In the genomic region with DNA sequence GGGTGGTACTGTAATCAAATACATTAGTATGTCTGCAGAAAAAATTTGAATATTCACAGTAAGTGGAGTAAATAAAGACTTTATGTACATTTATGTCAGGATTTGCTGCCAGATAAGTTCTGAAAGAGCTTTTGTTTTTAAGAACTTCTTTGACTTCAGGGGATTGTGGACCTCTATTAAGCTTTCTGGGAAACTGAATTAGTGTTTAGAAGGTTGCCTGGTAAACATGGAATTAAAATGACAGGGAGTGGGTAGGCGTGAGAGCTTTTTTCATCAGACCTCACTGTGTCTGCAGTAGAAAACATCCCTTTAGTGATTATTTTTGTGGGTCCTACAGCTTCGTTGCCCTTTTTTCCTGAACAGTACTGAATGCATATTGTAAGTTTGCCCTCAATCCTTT, we compare ENCODE assay signal across 34 cellular contexts.
"Had no signal": no experiment of that assay in that cellular context is flagged by ENCODE, and none has a peak within 500 bp of the region (broad histone marks: within the 10 kb centered on the region; RNA-seq: fewer than 3 reads in every experiment).

No MANE protein-coding gene starts in this region.

- H3K4me2 ChIP-seq: hepatocyte had no signal

- H3K27ac ChIP-seq: adrenal gland, body of pancreas, cardiac muscle cell, colonic mucosa, gastroesophageal sphincter, hepatocyte, stomach, thyroid gland, upper lobe of left lung, VCaP had no signal

- H3K27me3 ChIP-seq: adrenal gland, body of pancreas, cardiac muscle cell, colonic mucosa, gastroesophageal sphincter, hepatocyte, stomach, thyroid gland, upper lobe of left lung had no signal

- H3K9me3 Mint-ChIP-seq: stimulated activated naive B cell treated with anti-CD40 and anti-IgM and Interleukin-4, amounts not matched to agents 10 μg/mL and 1 μg/mL and 100 μg/mL, for 72 hours had no signal

- H3K4me3 ChIP-seq: adrenal gland, body of pancreas, cardiac muscle cell, colonic mucosa, gastroesophageal sphincter, hepatocyte, skin epidermis, stomach, thyroid gland, upper lobe of left lung had no signal

- DNase-seq: activated CD4-positive, alpha-beta T cell treated with anti-CD3 and anti-CD28 coated beads for 48 hours; activated CD4-positive, alpha-beta T cell treated with anti-CD3 and anti-CD28 coated beads, Interleukin-2, amount 50 U/mL, for 48 hours; activated CD8-positive, alpha-beta memory T cell treated with anti-CD3 and anti-CD28 coated beads for 24 hours; activated effector memory CD4-positive, alpha-beta T cell treated with anti-CD3 and anti-CD28 coated beads, Interleukin-2, amount 50 U/mL, for 16 hours; activated naive CD4-positive, alpha-beta T cell treated with anti-CD3 and anti-CD28 coated beads for 36 hours; activated naive CD8-positive, alpha-beta T cell treated with anti-CD3 and anti-CD28 coated beads for 36 hours; adrenal gland; aorta; body of pancreas; cerebellar nuclear complex; colonic mucosa; effector CD8-positive, alpha-beta T cell; erythroblast; left cardiac atrium; left ventricle myocardium superior; midbrain; naive thymus-derived CD8-positive, alpha-beta T cell; stimulated activated CD4-positive, alpha-beta T cell treated with anti-CD3 and anti-CD28 coated beads, Interleukin-1b, Interleukin-23, amount 100 ng/mL, for 48 hours; stimulated activated naive B cell treated with anti-CD40 and anti-IgM and Interleukin-4, amounts not matched to agents 10 μg/mL and 1 μg/mL and 100 μg/mL, for 72 hours; stomach; T-helper 1 cell; thyroid gland; upper lobe of left lung had no signal

- H3K9me3 ChIP-seq: body of pancreas, colonic mucosa, gastroesophageal sphincter, stomach, thyroid gland, upper lobe of left lung had no signal

- ATAC-seq: activated CD4-positive, CD25-positive, alpha-beta regulatory T cell treated with anti-CD3 and anti-CD28 coated beads, Interleukin-2, amount 50 U/mL, for 24 hours; body of pancreas; gastroesophageal sphincter; left cardiac atrium; left ventricle myocardium superior; naive thymus-derived CD8-positive, alpha-beta T cell; sciatic nerve; stimulated activated naive B cell treated with anti-CD40 and anti-IgM and Interleukin-4, amounts not matched to agents 10 μg/mL and 1 μg/mL and 100 μg/mL, for 72 hours had no signal

- H3K27me3 Mint-ChIP-seq: activated naive CD8-positive, alpha-beta T cell treated with anti-CD3 and anti-CD28 coated beads for 36 hours; naive thymus-derived CD8-positive, alpha-beta T cell; stimulated activated naive B cell treated with anti-CD40 and anti-IgM and Interleukin-4, amounts not matched to agents 10 μg/mL and 1 μg/mL and 100 μg/mL, for 72 hours had no signal

- H3K4me3 Mint-ChIP-seq: activated naive CD4-positive, alpha-beta T cell treated with anti-CD3 and anti-CD28 coated beads for 36 hours; activated naive CD8-positive, alpha-beta T cell treated with anti-CD3 and anti-CD28 coated beads for 36 hours; activated T-helper 1 cell treated with anti-CD3 and anti-CD28 coated beads, Interleukin-12 subunit alpha, Interleukin-12 subunit beta, Interleukin-2, Interleukin-4 antibody, amounts not matched to agents 30 ng/mL and 10 ng/mL and 1 ng/mL, durations not matched to agents 14 hours and 24 hours and 36 hours; naive thymus-derived CD8-positive, alpha-beta T cell; neural crest cell; stimulated activated naive B cell treated with anti-CD40 and anti-IgM and Interleukin-4, amounts not matched to agents 10 μg/mL and 1 μg/mL and 100 μg/mL, for 72 hours; T-helper 2 cell treated with Interferon-gamma antibody and Interleukin-4, amounts not matched to agents 5 μg/mL and 100 μg/mL, for 36 hours had no signal

- H2AFZ ChIP-seq: hepatocyte had no signal

- H3K27ac Mint-ChIP-seq: activated naive CD4-positive, alpha-beta T cell treated with anti-CD3 and anti-CD28 coated beads for 36 hours; activated naive CD8-positive, alpha-beta T cell treated with anti-CD3 and anti-CD28 coated beads for 36 hours; activated T-helper 1 cell treated with anti-CD3 and anti-CD28 coated beads, Interleukin-12 subunit alpha, Interleukin-12 subunit beta, Interleukin-2, Interleukin-4 antibody, amounts not matched to agents 30 ng/mL and 10 ng/mL and 1 ng/mL, durations not matched to agents 14 hours and 24 hours and 36 hours; stimulated activated naive B cell treated with anti-CD40 and anti-IgM and Interleukin-4, amounts not matched to agents 10 μg/mL and 1 μg/mL and 100 μg/mL, for 72 hours; T-helper 2 cell treated with Interferon-gamma antibody and Interleukin-4, amounts not matched to agents 5 μg/mL and 100 μg/mL, for 36 hours had no signal

- FAIRE-seq: keratinocyte had no signal

- H3K36me3 ChIP-seq: adrenal gland, cardiac muscle cell, colonic mucosa, thyroid gland, upper lobe of left lung had no signal

- H3K4me1 ChIP-seq: adrenal gland, body of pancreas, colonic mucosa, gastroesophageal sphincter, thyroid gland, upper lobe of left lung had no signal
